Comparison of ENCODE assay signal across 1 cellular context in the genomic region with DNA sequence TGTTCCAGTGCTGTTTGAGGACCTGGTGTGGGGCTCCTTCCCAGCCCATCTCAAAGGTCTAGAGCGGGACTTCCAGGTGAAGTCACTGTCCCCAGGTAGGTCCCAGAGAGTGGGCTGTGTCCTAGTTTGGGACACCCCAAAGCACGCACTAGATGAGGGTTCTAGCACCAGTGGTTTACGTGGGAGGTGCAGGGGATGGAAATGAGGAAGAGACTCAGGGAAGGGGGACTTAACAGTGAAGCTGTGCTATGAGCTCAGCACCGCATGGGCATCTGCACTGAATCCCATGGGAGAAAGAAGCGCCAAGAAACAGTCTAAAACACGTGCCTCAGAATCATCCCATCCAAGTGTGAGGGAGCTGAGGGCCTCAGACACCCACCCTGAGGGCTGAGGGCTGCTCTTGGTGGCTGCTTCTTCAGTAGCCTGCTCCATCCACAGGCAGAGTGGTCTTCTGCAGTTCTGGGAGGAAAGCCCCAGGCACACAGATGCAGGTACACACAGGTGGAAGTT.
TF ChIP-seq lines count a peak whose summit lies in the region.

No MANE protein-coding gene starts in this region.

TF ChIP-seq in H1, 55 proteins besides CTCF, POLR2A, EP300 and RAD21:
- TF ChIP-seq GABPA (IDR thresholded peaks at IDR 0.05; ENCODE audit: borderline replicate concordance, insufficient read depth, low read length) (no peak), EZH2 (IDR thresholded peaks at IDR 0.05; ENCODE audit: low read depth, low read length, severe bottlenecking) (no peak), HDAC2 (IDR thresholded peaks at IDR 0.05; ENCODE audit: borderline replicate concordance in 1 of 2, low read depth in 2 of 2, low read length in 2 of 2) (no peak), RBBP5 (IDR thresholded peaks at IDR 0.05; ENCODE audit: borderline replicate concordance, low read depth, low read length) (no peak), CHD1 (IDR thresholded peaks at IDR 0.05; ENCODE audit: low read depth, low read length) (no peak), ASH2L (IDR thresholded peaks at IDR 0.05; ENCODE audit: low read length) (no peak), CBX5 (IDR thresholded peaks at IDR 0.05; ENCODE audit: low read depth, low read length) (no peak), CHD2 (IDR thresholded peaks at IDR 0.05; ENCODE audit: low read length) (no peak), EGR1 (IDR thresholded peaks at IDR 0.05; ENCODE audit: borderline replicate concordance, low read depth, low read length) (no peak), RNF2 (IDR thresholded peaks at IDR 0.05; ENCODE audit: borderline replicate concordance, low read depth, low read length, missing control alignments, poor library complexity, severe bottlenecking) (no peak), CTBP2 (IDR thresholded peaks at IDR 0.05; ENCODE audit: borderline replicate concordance, insufficient read depth, insufficient read length, low read length) (no peak), SIRT6 (IDR thresholded peaks at IDR 0.05; ENCODE audit: low read length) (no peak), BCL11A (IDR thresholded peaks at IDR 0.05; ENCODE audit: low read depth in 2 of 2, low read length in 2 of 2) (no peak), SAP30 (IDR thresholded peaks at IDR 0.05; ENCODE audit: insufficient read depth, insufficient replicate concordance, low read length) (no peak), NRF1 (IDR thresholded peaks at IDR 0.05; ENCODE audit: low read depth, low read length) (no peak)
